Comparison of ENCODE assay signal across 8 cellular contexts in the genomic region with DNA sequence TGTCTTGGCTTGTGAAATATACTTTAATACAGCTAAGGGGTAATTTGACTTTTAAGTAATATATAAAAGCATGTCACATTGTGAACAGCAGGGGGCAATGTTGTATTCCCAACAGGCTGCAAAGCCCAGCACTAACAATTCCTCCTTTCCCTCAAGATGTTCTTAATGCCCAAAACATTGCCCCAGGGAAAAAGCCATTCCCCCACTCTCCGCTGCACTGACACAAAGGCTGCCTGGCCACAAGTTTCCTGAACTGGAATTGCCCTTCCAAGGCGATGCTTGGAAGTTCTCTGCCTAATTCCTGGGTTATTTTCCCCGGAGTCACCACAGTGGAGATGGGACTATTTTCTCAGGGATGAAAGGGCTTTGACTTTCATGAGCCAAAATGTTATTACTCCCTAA. TPM values are rescaled to one million over a fixed set of nuclear protein-coding genes. Genes with fewer than 3 reads are reported as not detected.
DNase-seq lines count a peak whose midpoint lies in the region; ATAC-seq and TF ChIP-seq lines count a peak whose summit lies in the region.

No MANE protein-coding gene starts in this region.

- H3K9me3 Mint-ChIP-seq in CD4-positive, CD25-positive, alpha-beta regulatory T cell, result no peaks in the 10 kb centered on the region
- H3K9me3 Mint-ChIP-seq in activated CD4-positive, alpha-beta T cell treated with anti-CD3 and anti-CD28 coated beads, Interleukin-2, amount 10 ng/mL, durations not matched to agents 24 days and 14 days, result no peaks in the 10 kb centered on the region

- H3K23ac ChIP-seq in neuronal stem cell (ENCODE audit: low read depth, low read length, poor library complexity), result no peak overlapping the region

- peaks cover 36% of the 10 kb centered on the region for H3K36me3 ChIP-seq in CD4-positive, CD25-positive, alpha-beta regulatory T cell (ENCODE audit: control insufficient read depth, insufficient read depth, low read length)
- peaks cover 2 to 43% of the 10 kb centered on the region in 2 donors for H3K36me3 ChIP-seq in neuronal stem cell (replicated peaks in 1 of 2; ENCODE audit: control insufficient read depth in 2 of 2, insufficient read depth in 2 of 2, low read length in 2 of 2)

- peaks cover 13 to 25% (median 14%) of the 10 kb centered on the region in 4 donors for H3K4me1 Mint-ChIP-seq in CD4-positive, CD25-positive, alpha-beta regulatory T cell
- H3K4me1 Mint-ChIP-seq in activated CD4-positive, alpha-beta T cell treated with anti-CD3 and anti-CD28 coated beads, Interleukin-2, amount 10 ng/mL, durations not matched to agents 24 days and 14 days, result peaks cover 55% of the 10 kb centered on the region

- no peak overlapping the region for H4K8ac ChIP-seq in neuronal stem cell (ENCODE audit: low read depth, low read length)

- no peak overlapping the region for H3K4me2 ChIP-seq in neuronal stem cell (ENCODE audit: insufficient read depth, low read length, poor library complexity, severe bottlenecking)

- peak; percentile 63 for TF ChIP-seq CTCF in GM13977 (IDR thresholded peaks at IDR 0.05; ENCODE audit: extremely low read depth, insufficient read depth, missing control alignments)
- peak; percentile 62 for TF ChIP-seq CTCF in foreskin fibroblast (IDR thresholded peaks at IDR 0.05; ENCODE audit: low read depth, low read length)

- no peak overlapping the region for H2BK12ac ChIP-seq in neuronal stem cell (ENCODE audit: low read length)

- no peak overlapping the region for H3K4ac ChIP-seq in neuronal stem cell (ENCODE audit: low read length)

- intact Hi-C loops in activated CD4-positive, alpha-beta T cell treated with anti-CD3 and anti-CD28 coated beads, Interleukin-2, amount 10 ng/mL, durations not matched to agents 24 days and 14 days (cut with micrococcal nuclease), result loop anchor here (1.0 kb wide), 1 partner anchor 284 kb away; no protein-coding TSS in a partner anchor

- H2AFZ ChIP-seq in neuronal stem cell (ENCODE audit: low read length), result no peak overlapping the region

- no peak overlapping the region for H2BK15ac ChIP-seq in neuronal stem cell (ENCODE audit: low read length)

- no peak overlapping the region for H3K18ac ChIP-seq in neuronal stem cell (ENCODE audit: low read length)

- peaks cover 20% of the 10 kb centered on the region for H3K4me1 ChIP-seq in CD4-positive, CD25-positive, alpha-beta regulatory T cell (ENCODE audit: control insufficient read depth, insufficient read depth, low read length, poor library complexity, severe bottlenecking)
- peaks cover 3 to 15% of the 10 kb centered on the region in 2 donors for H3K4me1 ChIP-seq in neuronal stem cell (ENCODE audit: control insufficient read depth in 2 of 2, insufficient read depth in 1 of 2, low read depth in 1 of 2, low read length in 2 of 2)

- no peak overlapping the region for H3K14ac ChIP-seq in neuronal stem cell (ENCODE audit: low read length)

- H3K4me3 ChIP-seq in CD4-positive, CD25-positive, alpha-beta regulatory T cell (ENCODE audit: low read depth, low read length), result no peak overlapping the region
- H3K4me3 ChIP-seq in foreskin fibroblast (ENCODE audit: low read depth in 1 of 2, low read length in 2 of 2) (no peak overlapping the region), neuronal stem cell (ENCODE audit: low read length in 2 of 2) (no peak overlapping the region)

- H3K27ac Mint-ChIP-seq in CD4-positive, CD25-positive, alpha-beta regulatory T cell, result peak overlapping the region in 1 of 3 donors; percentile 20
- H3K27ac Mint-ChIP-seq in activated CD4-positive, alpha-beta T cell treated with anti-CD3 and anti-CD28 coated beads, Interleukin-2, amount 10 ng/mL, durations not matched to agents 24 days and 14 days, result peak overlapping the region; percentile 87

- peak in 2 of 3 donors; percentile 47 to 81 for DNase-seq in CD4-positive, CD25-positive, alpha-beta regulatory T cell
- DNase-seq in GM13977 (ENCODE audit: low spot score) (no peak), NCI-H2171 (lab: John Stamatoyannopoulos, UW) (peak; percentile 69), foreskin fibroblast (peak; percentile 90 to 96), neuronal stem cell (ENCODE audit: low spot score) (peak; percentile 65)
- peak; percentile 83 for DNase-seq in activated CD4-positive, alpha-beta T cell treated with anti-CD3 and anti-CD28 coated beads, Interleukin-2, amount 10 ng/mL, durations not matched to agents 24 days and 14 days

- peaks cover 17% of the 10 kb centered on the region for H3K36me3 Mint-ChIP-seq in CD4-positive, CD25-positive, alpha-beta regulatory T cell
- peaks cover 52% of the 10 kb centered on the region for H3K36me3 Mint-ChIP-seq in activated CD4-positive, alpha-beta T cell treated with anti-CD3 and anti-CD28 coated beads, Interleukin-2, amount 10 ng/mL, durations not matched to agents 24 days and 14 days (ENCODE audit: low read depth)

- no CpG with 5 or more reads among the region's 3 CpGs for WGBS in neuronal stem cell (ENCODE audit: extremely low coverage in 2 of 2, insufficient read length in 2 of 2, insufficient replicate concordance in 1 of 2), 2 donors

- H3K27me3 ChIP-seq in CD4-positive, CD25-positive, alpha-beta regulatory T cell (ENCODE audit: control insufficient read depth, insufficient read depth, low read length), result no peaks in the 10 kb centered on the region
- no peaks in the 10 kb centered on the region for H3K27me3 ChIP-seq in neuronal stem cell (ENCODE audit: control insufficient read depth in 3 of 3, insufficient read depth in 3 of 3, low read depth in 1 of 3, low read length in 3 of 3)

- no peak overlapping the region for H4K91ac ChIP-seq in neuronal stem cell (ENCODE audit: low read depth, low read length, poor library complexity)

- H3K9ac ChIP-seq in neuronal stem cell (ENCODE audit: low read depth, low read length, poor library complexity), result no peak overlapping the region

- peak; percentile 31 to 45 for ATAC-seq in CD4-positive, CD25-positive, alpha-beta regulatory T cell (ENCODE audit: low read depth in 2 of 2)
- ATAC-seq in GM19328 (IDR thresholded peaks at IDR 0.05; ENCODE audit: unreplicated experiment) (no peak), GM21786 (IDR thresholded peaks at IDR 0.05; ENCODE audit: unreplicated experiment) (no peak)

- peak overlapping the region in 1 of 4 donors; percentile 9 for H3K4me3 Mint-ChIP-seq in CD4-positive, CD25-positive, alpha-beta regulatory T cell
- H3K4me3 Mint-ChIP-seq in activated CD4-positive, alpha-beta T cell treated with anti-CD3 and anti-CD28 coated beads, Interleukin-2, amount 10 ng/mL, durations not matched to agents 24 days and 14 days, result peak overlapping the region; percentile 25

- no peak overlapping the region for H3K27ac ChIP-seq in CD4-positive, CD25-positive, alpha-beta regulatory T cell (ENCODE audit: insufficient read depth, low read length, poor library complexity, severe bottlenecking)
- no peak overlapping the region for H3K27ac ChIP-seq in neuronal stem cell (replicated peaks; ENCODE audit: low read length)

- H2AK5ac ChIP-seq in neuronal stem cell (ENCODE audit: low read depth, low read length), result no peak overlapping the region

- no peaks in the 10 kb centered on the region for H3K27me3 Mint-ChIP-seq in CD4-positive, CD25-positive, alpha-beta regulatory T cell
- H3K27me3 Mint-ChIP-seq in activated CD4-positive, alpha-beta T cell treated with anti-CD3 and anti-CD28 coated beads, Interleukin-2, amount 10 ng/mL, durations not matched to agents 24 days and 14 days, result no peaks in the 10 kb centered on the region

- in situ Hi-C loops in GM13977 (cut with MboI; ENCODE audit: low pct_unique_long_range_greater_than_20kb, low sequenced_read_pairs, unreplicated experiment), result loop anchor here (25.0 kb wide), 2 partner anchors 541 to 741 kb away; no protein-coding TSS in a partner anchor

- H3K79me1 ChIP-seq in neuronal stem cell (ENCODE audit: low read depth, low read length), result no peaks in the 10 kb centered on the region

- no peak overlapping the region for H2BK5ac ChIP-seq in neuronal stem cell (ENCODE audit: low read length)

- H3K9me3 ChIP-seq in CD4-positive, CD25-positive, alpha-beta regulatory T cell (ENCODE audit: control insufficient read depth in 2 of 2, low read length in 2 of 2), result no peaks in the 10 kb centered on the region
- no peaks in the 10 kb centered on the region for H3K9me3 ChIP-seq in neuronal stem cell (replicated peaks in 1 of 2; ENCODE audit: control insufficient read depth in 2 of 2, insufficient read depth in 1 of 2, low read depth in 1 of 2, low read length in 2 of 2)

- H2BK120ac ChIP-seq in neuronal stem cell (ENCODE audit: low read depth, low read length), result no peak overlapping the region

RNA-seq across cellular contexts. Expression of a gene that starts 27.2 kb away (rescaled TPM):
- 38.9 TPM for total RNA-seq in CD4-positive, CD25-positive, alpha-beta regulatory T cell
- polyA plus RNA-seq in CD4-positive, CD25-positive, alpha-beta regulatory T cell, result 10 to 100 TPM; 11.8 to 16.0 (median 12.1) TPM
- total RNA-seq in activated CD4-positive, alpha-beta T cell treated with anti-CD3 and anti-CD28 coated beads, Interleukin-2, amount 10 ng/mL, durations not matched to agents 24 days and 14 days, result 35.9 and 36.2 TPM in 2 replicates
- polyA plus RNA-seq in neuronal stem cell (2013, experiment 1 of 2), result 7.1 TPM
- polyA plus RNA-seq in neuronal stem cell (2013, experiment 2 of 2), result 6.7 TPM

RNA-seq across cellular contexts. Expression of a gene that starts 29.3 kb away (rescaled TPM):
- total RNA-seq in CD4-positive, CD25-positive, alpha-beta regulatory T cell, result 15.7 TPM
- 10 to 100 TPM; 49.4 to 53.5 (median 51.8) TPM for polyA plus RNA-seq in CD4-positive, CD25-positive, alpha-beta regulatory T cell
- 35.6 and 38.0 TPM in 2 replicates for total RNA-seq in activated CD4-positive, alpha-beta T cell treated with anti-CD3 and anti-CD28 coated beads, Interleukin-2, amount 10 ng/mL, durations not matched to agents 24 days and 14 days
- 25.2 TPM for polyA plus RNA-seq in neuronal stem cell (2013, experiment 1 of 2)
- polyA plus RNA-seq in neuronal stem cell (2013, experiment 2 of 2), result 25.3 TPM

Comparison
In these comparisons a context has a peak if more than half of its experiments do, and no peak if none do; other contexts are left out.
1. ATAC-seq: peak in CD4-positive, CD25-positive, alpha-beta regulatory T cell (2 of 2); none in GM19328 (single experiment) and GM21786 (single experiment).